In the genomic region with DNA sequence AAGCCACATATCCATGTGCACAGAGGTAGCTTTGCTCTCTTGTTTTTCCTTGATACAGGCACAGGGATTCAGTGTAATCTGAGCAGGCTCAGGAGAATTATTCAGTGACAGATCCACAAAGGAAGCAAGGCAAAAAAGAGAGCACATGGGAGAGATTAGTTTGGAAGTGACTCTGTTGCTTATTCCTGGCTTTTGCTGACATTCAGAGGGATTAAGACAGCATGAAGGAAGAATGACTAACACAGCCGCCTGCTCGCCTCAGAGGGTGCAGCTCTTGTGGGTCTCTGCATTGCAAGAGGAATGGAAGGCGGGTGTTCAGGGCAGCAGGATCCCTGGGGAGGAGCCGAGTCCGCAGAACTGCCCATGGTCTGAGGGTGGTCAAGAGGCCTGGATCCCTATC, we compare ENCODE assay signal across 17 cellular contexts.
DNase-seq lines count a peak whose midpoint lies in the region; ATAC-seq and TF ChIP-seq lines count a peak whose summit lies in the region.
"Had no signal": no experiment of that assay in that cellular context is flagged by ENCODE, and none has a peak within 500 bp of the region (broad histone marks: within the 10 kb centered on the region; RNA-seq: fewer than 3 reads in every experiment).

No MANE protein-coding gene starts in this region.

- no peaks in the 10 kb centered on the region for H3K27me3 ChIP-seq in SJSA1 (replicated peaks)
- H3K27me3 ChIP-seq in fibroblast of lung (ENCODE audit: control insufficient read depth, insufficient read depth, low read length) = no peaks in the 10 kb centered on the region

- intact Hi-C loops in activated T-helper 2 cell treated with anti-CD3 and anti-CD28 coated beads, Interferon-gamma antibody, Interleukin-2, Interleukin-4, amounts not matched to agents 10 μg/mL and 5 μg/mL and 100 μg/mL, durations not matched to agents 14 hours and 24 hours and 36 hours (cut with micrococcal nuclease) = loop anchor here (10.0 kb wide), 2 partner anchors 96 to 166 kb away; no protein-coding TSS in a partner anchor

- no peaks in the 10 kb centered on the region for H3K4me1 Mint-ChIP-seq in activated T-helper 2 cell treated with anti-CD3 and anti-CD28 coated beads, Interferon-gamma antibody, Interleukin-2, Interleukin-4, amounts not matched to agents 10 μg/mL and 5 μg/mL and 100 μg/mL, durations not matched to agents 14 hours and 24 hours and 36 hours (ENCODE audit: low read depth)

- H3K27ac ChIP-seq in SJSA1 = 0 out of 2 replicates have a peak overlapping the region, but pooled peaks have one; percentile 5
- H3K27ac ChIP-seq in fibroblast of lung (ENCODE audit: insufficient read depth, low read length) = no peak overlapping the region

- DNase-seq in EL (peak; percentile 81), SJSA1 (ENCODE audit: low read depth in 1 of 2, low spot score in 2 of 2) (peak; percentile 38 to 69), fibroblast of lung (ENCODE audit: low read depth in 2 of 2) (peak; percentile 21 to 84), putamen (ENCODE audit: low spot score) (peak; percentile 26), NCI-H128 (lab: John Stamatoyannopoulos, UW; ENCODE audit: unreplicated experiment) (no peak), occipital lobe (lab: John Stamatoyannopoulos, UW) (no peak)
- DNase-seq in activated T-helper 2 cell treated with anti-CD3 and anti-CD28 coated beads, Interferon-gamma antibody, Interleukin-2, Interleukin-4, amounts not matched to agents 10 μg/mL and 5 μg/mL and 100 μg/mL, durations not matched to agents 14 hours and 24 hours and 36 hours (ENCODE audit: low spot score) = no peak
- DNase-seq: activated CD4-positive, alpha-beta T cell treated with anti-CD3 and anti-CD28 coated beads, Interleukin-2, amount 50 U/mL, for 48 hours; activated naive CD4-positive, alpha-beta T cell treated with Interleukin-2 at 50 U/mL for 16 hours; COR-L47; hippocampal formation; midbrain; NCI-H1092; T-helper 1 cell had no signal

- H3K9me3 Mint-ChIP-seq in activated T-helper 2 cell treated with anti-CD3 and anti-CD28 coated beads, Interferon-gamma antibody, Interleukin-2, Interleukin-4, amounts not matched to agents 10 μg/mL and 5 μg/mL and 100 μg/mL, durations not matched to agents 14 hours and 24 hours and 36 hours = no peaks in the 10 kb centered on the region
- H3K9me3 Mint-ChIP-seq: dendritic cell treated with granulocyte-macrophage colony-stimulating factor and Interleukin-4, amounts not matched to agents 40 ng/mL and 50 ng/mL, for 4 days had no signal

- H4K20me1 ChIP-seq in fibroblast of lung (ENCODE audit: control insufficient read depth, extremely low read depth, insufficient read depth, low read length) = no peaks in the 10 kb centered on the region

- H3K4me2 ChIP-seq in fibroblast of lung (ENCODE audit: extremely low read depth, insufficient read depth, low read length) = no peak overlapping the region

- peaks cover 17% of the 10 kb centered on the region for H3K27me3 Mint-ChIP-seq in activated T-helper 2 cell treated with anti-CD3 and anti-CD28 coated beads, Interferon-gamma antibody, Interleukin-2, Interleukin-4, amounts not matched to agents 10 μg/mL and 5 μg/mL and 100 μg/mL, durations not matched to agents 14 hours and 24 hours and 36 hours (ENCODE audit: low read depth)

- H3K36me3 ChIP-seq in SJSA1 (no peaks in the 10 kb centered on the region), fibroblast of lung (ENCODE audit: control insufficient read depth, insufficient read depth, low read length) (no peaks in the 10 kb centered on the region)

- H3K9me3 ChIP-seq in SJSA1 (replicated peaks) (no peaks in the 10 kb centered on the region), fibroblast of lung (ENCODE audit: control insufficient read depth, insufficient read depth, low read depth, low read length) (no peaks in the 10 kb centered on the region)

- ATAC-seq in HG03196 (IDR thresholded peaks at IDR 0.05; ENCODE audit: unreplicated experiment) = no peak
- ATAC-seq: sciatic nerve had no signal

- H3K79me2 ChIP-seq in fibroblast of lung (ENCODE audit: control insufficient read depth, insufficient read depth, low read length) = no peaks in the 10 kb centered on the region

- no peak overlapping the region for H3K27ac Mint-ChIP-seq in activated T-helper 2 cell treated with anti-CD3 and anti-CD28 coated beads, Interferon-gamma antibody, Interleukin-2, Interleukin-4, amounts not matched to agents 10 μg/mL and 5 μg/mL and 100 μg/mL, durations not matched to agents 14 hours and 24 hours and 36 hours
- H3K27ac Mint-ChIP-seq: dendritic cell treated with granulocyte-macrophage colony-stimulating factor and Interleukin-4, amounts not matched to agents 40 ng/mL and 50 ng/mL, for 4 days had no signal

- no peak overlapping the region for H3K9ac ChIP-seq in fibroblast of lung (ENCODE audit: insufficient read depth, low read length)

- no peak for TF ChIP-seq CTCF in fibroblast of lung (conservative IDR thresholded peaks at IDR 0.05 in 1 of 2, IDR thresholded peaks at IDR 0.05 in 1 of 2; ENCODE audit: low read depth in 1 of 2, low read length in 2 of 2)

- no peak overlapping the region for H3K4me3 ChIP-seq in SJSA1
- no peak overlapping the region for H3K4me3 ChIP-seq in fibroblast of lung (replicated peaks in 1 of 4; ENCODE audit: control extremely low read depth in 1 of 4, insufficient read depth in 1 of 4, low read depth in 3 of 4, low read length in 4 of 4)

- H2AFZ ChIP-seq in fibroblast of lung (ENCODE audit: low read length) = no peak overlapping the region

- H3K4me1 ChIP-seq in SJSA1 (replicated peaks) (peaks cover 15% of the 10 kb centered on the region), fibroblast of lung (ENCODE audit: control insufficient read depth, extremely low read depth, insufficient read depth, low read length) (peaks cover 2% of the 10 kb centered on the region)

- H3K4me3 Mint-ChIP-seq in activated T-helper 2 cell treated with anti-CD3 and anti-CD28 coated beads, Interferon-gamma antibody, Interleukin-2, Interleukin-4, amounts not matched to agents 10 μg/mL and 5 μg/mL and 100 μg/mL, durations not matched to agents 14 hours and 24 hours and 36 hours (ENCODE audit: low read depth) = no peak overlapping the region
- H3K4me3 Mint-ChIP-seq: dendritic cell treated with granulocyte-macrophage colony-stimulating factor and Interleukin-4, amounts not matched to agents 40 ng/mL and 50 ng/mL, for 4 days had no signal

- no peaks in the 10 kb centered on the region for H3K36me3 Mint-ChIP-seq in activated T-helper 2 cell treated with anti-CD3 and anti-CD28 coated beads, Interferon-gamma antibody, Interleukin-2, Interleukin-4, amounts not matched to agents 10 μg/mL and 5 μg/mL and 100 μg/mL, durations not matched to agents 14 hours and 24 hours and 36 hours (ENCODE audit: low read depth)

Comparison
In these comparisons a context has a peak if more than half of its experiments do, and no peak if none do; other contexts are left out.
1. DNase-seq: peak in EL (single experiment), SJSA1 (2 of 2), fibroblast of lung (2 of 2) and putamen (single experiment); none in NCI-H128 (single experiment), occipital lobe (single experiment) and activated T-helper 2 cell treated with anti-CD3 and anti-CD28 coated beads, Interferon-gamma antibody, Interleukin-2, Interleukin-4, amounts not matched to agents 10 μg/mL and 5 μg/mL and 100 μg/mL, durations not matched to agents 14 hours and 24 hours and 36 hours (single experiment).